In genomic region chr15:70832176-70832575, GRCh38 we compare ENCODE assay signal across 18 cellular contexts. TPM values are rescaled to one million over a fixed set of nuclear protein-coding genes. Genes with fewer than 3 reads are reported as not detected.
A peak's percentile ranks its signal among the peaks of the same experiment; 100 is the strongest.
DNase-seq lines count a peak whose midpoint lies in the region; ATAC-seq and TF ChIP-seq lines count a peak whose summit lies in the region.
"Had no signal": no experiment of that assay in that cellular context is flagged by ENCODE, and none has a peak within 500 bp of the region (broad histone marks: within the 10 kb centered on the region; RNA-seq: fewer than 3 reads in every experiment).

No MANE protein-coding gene starts in this region.

- no peaks in the 10 kb centered on the region for H3K79me2 ChIP-seq in HCT116 (ENCODE audit: insufficient read depth, low read length)

- H3K4me1 ChIP-seq in HCT116 (ENCODE audit: control insufficient read depth in 1 of 2, insufficient read depth in 2 of 2, low read length in 2 of 2), result peaks cover 16 to 22% of the 10 kb centered on the region in 2 experiments

- CTCF ChIA-PET in HCT116 (lab: Charles Lee), result no interaction called here

- POLR2A ChIA-PET in HCT116 (lab: Charles Lee), result no interaction called here

- intact Hi-C loops in HCT116 (cut with micrococcal nuclease), result no loop called here

- H3K27me3 Mint-ChIP-seq in T-helper 17 cell (peaks cover 48% of the 10 kb centered on the region), nephron progenitor cell (ENCODE audit: low read depth, poor library complexity) (peaks cover 2% of the 10 kb centered on the region), progenitor cell of endocrine pancreas (no peaks in the 10 kb centered on the region)
- H3K27me3 Mint-ChIP-seq: CD4-positive, alpha-beta T cell had no signal

- RAD21 ChIA-PET in HCT116 (lab: Charles Lee; ENCODE audit: low non-redundant PET in 1 of 2, low total read pairs in 2 of 2, uncharacterized antibody in 2 of 2, unreplicated experiment in 2 of 2), result no interaction called here

- no peak overlapping the region for H3K4me3 Mint-ChIP-seq in T-helper 17 cell
- no peak overlapping the region for H3K4me3 Mint-ChIP-seq in nephron progenitor cell
- H3K4me3 Mint-ChIP-seq in progenitor cell of endocrine pancreas (ENCODE audit: low read depth), result no peak overlapping the region
- H3K4me3 Mint-ChIP-seq: CD4-positive, alpha-beta T cell; GM23338; HFFc6 had no signal

- H3K9me2 ChIP-seq in HCT116 (ENCODE audit: insufficient read depth), result no peaks in the 10 kb centered on the region; the same call in 1 of the 2 replicates

- H3K9ac ChIP-seq in HCT116 (ENCODE audit: low read length), result no peak overlapping the region

- H3K9me3 ChIP-seq in HCT116 (ENCODE audit: control insufficient read depth in 1 of 2, insufficient read depth in 1 of 2, low read depth in 1 of 2, low read length in 2 of 2) (peaks cover 3 to 5% of the 10 kb centered on the region in 2 experiments; a peak in 2 of 4 replicates), T-helper 17 cell (ENCODE audit: control insufficient read depth, low read length, poor library complexity, severe bottlenecking) (no peaks in the 10 kb centered on the region)
- H3K9me3 ChIP-seq: Caco-2 had no signal

- TF ChIP-seq POLR2A in HCT116 (IDR thresholded peaks at IDR 0.05; ENCODE audit: borderline replicate concordance, extremely low read depth, insufficient read depth, insufficient read length), result no peak

- H3K36me3 ChIP-seq in HCT116 (ENCODE audit: control insufficient read depth in 1 of 2, insufficient read depth in 2 of 2, low read length in 2 of 2), result peaks cover 5 to 10% of the 10 kb centered on the region in 2 experiments; a peak in 1 of 4 replicates

- TF ChIP-seq CTCF in HCT116 (IDR thresholded peaks at IDR 0.05 in 2 of 3, conservative IDR thresholded peaks at IDR 0.05 in 1 of 3; ENCODE audit: borderline replicate concordance in 1 of 3, insufficient read depth in 1 of 3, low read depth in 2 of 3, low read length in 2 of 3), result no peak
- no peak for TF ChIP-seq CTCF in nephron progenitor cell (IDR thresholded peaks at IDR 0.05)
- no peak for TF ChIP-seq CTCF in progenitor cell of endocrine pancreas (IDR thresholded peaks at IDR 0.05; ENCODE audit: unreplicated experiment)

- H3K27me3 ChIP-seq in HCT116 (ENCODE audit: insufficient read depth, low read length), result no peaks in the 10 kb centered on the region

- no peak for DNase-seq in HCT116 (ENCODE audit: low read depth, low spot score)
- DNase-seq in T-helper 17 cell, result no peak
- no peak for DNase-seq in nephron progenitor cell
- DNase-seq in activated T-cell treated with anti-CD3 and anti-CD28 coated beads, Interleukin-2, amount 50 U/mL, for 1 hour, result no peak
- DNase-seq in progenitor cell of endocrine pancreas (ENCODE audit: low spot score, unreplicated experiment), result no peak
- DNase-seq in stimulated activated CD4-positive, alpha-beta T cell treated with anti-CD3 and anti-CD28 coated beads, Interleukin-12 subunit alpha, Interleukin-12 subunit beta, amount 100 ng/mL, for 4 hours, result no peak
- DNase-seq: AML-193; Caco-2; CD4-positive, alpha-beta T cell; DMS153; DMS79; GDM1; HCEC 1CT; HFFc6 had no signal

- H3K4me3 ChIP-seq in HCT116 (replicated peaks in 1 of 2; ENCODE audit: low read depth in 1 of 2, low read length in 2 of 2), result no peak overlapping the region
- H3K4me3 ChIP-seq: GM23338, K562 had no signal

- H3K36me3 Mint-ChIP-seq in T-helper 17 cell (ENCODE audit: low read depth), result no peaks in the 10 kb centered on the region
- H3K36me3 Mint-ChIP-seq in nephron progenitor cell (ENCODE audit: low read depth), result peaks cover 55% of the 10 kb centered on the region
- H3K36me3 Mint-ChIP-seq in progenitor cell of endocrine pancreas (ENCODE audit: insufficient read depth), result peaks cover 39% of the 10 kb centered on the region

- H2AFZ ChIP-seq in HCT116 (ENCODE audit: low read depth, low read length, poor library complexity, severe bottlenecking), result no peak overlapping the region
- H2AFZ ChIP-seq: GM23338 had no signal

- H3K9me3 Mint-ChIP-seq in nephron progenitor cell (no peaks in the 10 kb centered on the region), progenitor cell of endocrine pancreas (ENCODE audit: low read depth) (no peaks in the 10 kb centered on the region)
- H3K9me3 Mint-ChIP-seq: CD4-positive, alpha-beta T cell; GM23338; HFFc6 had no signal

- no peaks in the 10 kb centered on the region for H3K4me1 Mint-ChIP-seq in T-helper 17 cell
- H3K4me1 Mint-ChIP-seq in nephron progenitor cell, result peaks cover 25% of the 10 kb centered on the region
- peaks cover 12% of the 10 kb centered on the region for H3K4me1 Mint-ChIP-seq in progenitor cell of endocrine pancreas (ENCODE audit: low read depth)

- TSS peak; percentile 14 for BruUV-seq in HCT116 (replicated peaks; lab: Mats Ljungman, UMichigan)

- H3K27ac Mint-ChIP-seq in T-helper 17 cell, result peak overlapping the region; percentile 34
- H3K27ac Mint-ChIP-seq in nephron progenitor cell, result peak overlapping the region; percentile 88
- no peak overlapping the region for H3K27ac Mint-ChIP-seq in progenitor cell of endocrine pancreas
- H3K27ac Mint-ChIP-seq: CD4-positive, alpha-beta T cell; GM23338 had no signal

- H3K27ac ChIP-seq in HCT116 (ENCODE audit: low read depth, low read length), result no peak overlapping the region
- H3K27ac ChIP-seq: C4-2B had no signal

- no peaks in the 10 kb centered on the region for H4K20me1 ChIP-seq in HCT116 (ENCODE audit: insufficient read depth)

- ATAC-seq in HCT116 (no peak), T-helper 17 cell (no peak), HG02981 (IDR thresholded peaks at IDR 0.05; ENCODE audit: unreplicated experiment) (no peak)
- ATAC-seq: GM23338, K562 had no signal

- TF ChIP-seq RAD21 in HCT116 (IDR thresholded peaks at IDR 0.05; ENCODE audit: low read depth), result no peak

- no peak overlapping the region for H3K4me2 ChIP-seq in HCT116 (ENCODE audit: low read length)
- H3K4me2 ChIP-seq: GM23338 had no signal

TF ChIP-seq in HCT116, 20 proteins besides CTCF, POLR2A, EP300 and RAD21:
- no peak for TF ChIP-seq FOSL1 (IDR thresholded peaks at IDR 0.05; ENCODE audit: low read depth)
- TF ChIP-seq REST (IDR thresholded peaks at IDR 0.05; ENCODE audit: low read depth), result no peak
- TF ChIP-seq, protein P1, sequence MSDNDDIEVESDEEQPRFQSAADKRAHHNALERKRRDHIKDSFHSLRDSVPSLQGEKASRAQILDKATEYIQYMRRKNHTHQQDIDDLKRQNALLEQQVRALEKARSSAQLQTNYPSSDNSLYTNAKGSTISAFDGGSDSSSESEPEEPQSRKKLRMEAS (IDR thresholded peaks at IDR 0.05), result no peak
- TF ChIP-seq ELF1 (IDR thresholded peaks at IDR 0.05; ENCODE audit: borderline replicate concordance, low read depth), result no peak
- TF ChIP-seq TCF7L2 (IDR thresholded peaks at IDR 0.05; ENCODE audit: borderline replicate concordance, extremely low read depth, insufficient read depth, insufficient read length), result no peak

RNA-seq across cellular contexts. Expression of gene LARP6, which starts 21.8 kb away (rescaled TPM):
- total RNA-seq in HCT116 (2021; ENCODE audit: unreplicated experiment) (35.9 TPM), T-helper 17 cell (under 1 TPM in 1 of 2 donors, not detected in 1; 0.35 TPM), progenitor cell of endocrine pancreas (17.5 and 22.6 TPM in 2 replicates)
- polyA plus RNA-seq in HCT116 (2012), result 55.1 and 58.8 TPM in 2 replicates
- total RNA-seq: K562 had no signal
- polyA plus RNA-seq: K562 had no signal

Comparison
In these comparisons a context has a peak if more than half of its experiments do, and no peak if none do; other contexts are left out.
1. RNA of gene LARP6, which starts 21.8 kb away (total RNA-seq): 35.9 TPM in HCT116 (single experiment) and 17.5 to 22.6 TPM in progenitor cell of endocrine pancreas; 0.35 TPM in T-helper 17 cell; every median in the first group is over 10 times any median in the second.